ENCODE assay signal across 21 cellular contexts in the genomic region with DNA sequence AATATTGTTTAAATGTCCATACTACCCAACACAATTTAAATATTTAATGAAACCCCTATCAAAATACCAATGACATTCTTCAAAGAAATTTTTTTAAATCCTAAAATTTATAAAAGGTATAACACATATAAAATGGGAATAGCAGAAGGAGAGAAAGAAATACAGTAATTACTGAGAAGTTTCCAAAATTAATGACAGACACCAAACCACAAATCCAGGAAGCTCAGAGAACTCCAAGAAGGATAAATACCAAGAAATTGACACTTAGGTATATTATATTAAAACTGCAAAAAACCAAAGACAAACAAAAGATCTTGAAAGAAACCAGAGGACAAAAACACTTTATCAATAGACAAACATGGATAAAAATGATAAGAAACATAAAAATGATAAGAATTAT.
DNase-seq lines count a peak whose midpoint lies in the region; ATAC-seq and FAIRE-seq lines count a peak whose summit lies in the region.
"Had no signal": no experiment of that assay in that cellular context is flagged by ENCODE, and none has a peak within 500 bp of the region (broad histone marks: within the 10 kb centered on the region; RNA-seq: fewer than 3 reads in every experiment).

No MANE protein-coding gene starts in this region.

- H3K9me3 Mint-ChIP-seq in activated T-cell treated with anti-CD3 and anti-CD28 coated beads, Interleukin-2, amount 50 U/mL, for 72 hours: no peaks in the 10 kb centered on the region
- H3K9me3 Mint-ChIP-seq in dendritic cell treated with granulocyte-macrophage colony-stimulating factor and Interleukin-4, amounts not matched to agents 40 ng/mL and 50 ng/mL, for 4 days: no peaks in the 10 kb centered on the region
- H3K9me3 Mint-ChIP-seq in stimulated activated memory B cell treated with anti-CD40 and anti-IgM and Interleukin-4, amounts not matched to agents 10 μg/mL and 1 μg/mL and 100 μg/mL, for 72 hours: no peaks in the 10 kb centered on the region
- H3K9me3 Mint-ChIP-seq: CD4-positive, alpha-beta memory T cell; HFFc6 had no signal

- H3K27ac Mint-ChIP-seq in activated T-cell treated with anti-CD3 and anti-CD28 coated beads, Interleukin-2, amount 50 U/mL, for 72 hours: peak overlapping the region; percentile 68
- H3K27ac Mint-ChIP-seq in dendritic cell treated with granulocyte-macrophage colony-stimulating factor and Interleukin-4, amounts not matched to agents 40 ng/mL and 50 ng/mL, for 4 days: peak overlapping the region; percentile 51
- peak overlapping the region; percentile 72 for H3K27ac Mint-ChIP-seq in stimulated activated memory B cell treated with anti-CD40 and anti-IgM and Interleukin-4, amounts not matched to agents 10 μg/mL and 1 μg/mL and 100 μg/mL, for 72 hours
- H3K27ac Mint-ChIP-seq: HFFc6 had no signal

- ATAC-seq in activated T-cell treated with anti-CD3 and anti-CD28 coated beads, Interleukin-2, amount 50 U/mL, for 72 hours (replicated peaks in 1 of 2): no peak
- ATAC-seq in stimulated activated memory B cell treated with anti-CD40 and anti-IgM and Interleukin-4, amounts not matched to agents 10 μg/mL and 1 μg/mL and 100 μg/mL, for 72 hours: no peak
- ATAC-seq in stimulated activated naive CD8-positive, alpha-beta T cell treated with anti-CD3 and anti-CD28 coated beads, Interleukin-15, Interleukin-2, amounts not matched to agents 100 U/mL and 50 U/mL, for 24 hours: no peak
- ATAC-seq: GM12878, HCT116 had no signal

- DNase-seq in activated T-cell treated with anti-CD3 and anti-CD28 coated beads, Interleukin-2, amount 50 U/mL, for 72 hours: no peak
- DNase-seq in activated T-cell treated with anti-CD3 and anti-CD28 coated beads, Interleukin-2, amount 50 U/mL, for 1 hour: no peak
- DNase-seq in stimulated activated naive CD8-positive, alpha-beta T cell treated with anti-CD3 and anti-CD28 coated beads, Interleukin-15, Interleukin-2, amounts not matched to agents 100 U/mL and 50 U/mL, for 24 hours: no peak
- no peak for DNase-seq in mucosa of gallbladder (ENCODE audit: low spot score)
- DNase-seq in activated naive CD4-positive, alpha-beta T cell (lab: John Stamatoyannopoulos, UW): no peak
- DNase-seq: 8988T; C1 segment of cervical spinal cord; Calu3; CD4-positive, alpha-beta memory T cell; COR-L47; DMS53; DMS79 treated with DMSO at 0.1 percent for 48 hours; GM23248; H7; HFFc6 had no signal

- H3K4me3 Mint-ChIP-seq in activated T-cell treated with anti-CD3 and anti-CD28 coated beads, Interleukin-2, amount 50 U/mL, for 72 hours: no peak overlapping the region
- no peak overlapping the region for H3K4me3 Mint-ChIP-seq in dendritic cell treated with granulocyte-macrophage colony-stimulating factor and Interleukin-4, amounts not matched to agents 40 ng/mL and 50 ng/mL, for 4 days
- no peak overlapping the region for H3K4me3 Mint-ChIP-seq in stimulated activated memory B cell treated with anti-CD40 and anti-IgM and Interleukin-4, amounts not matched to agents 10 μg/mL and 1 μg/mL and 100 μg/mL, for 72 hours
- H3K4me3 Mint-ChIP-seq: CD4-positive, alpha-beta memory T cell; HFFc6 had no signal

- no peaks in the 10 kb centered on the region for H3K27me3 Mint-ChIP-seq in activated T-cell treated with anti-CD3 and anti-CD28 coated beads, Interleukin-2, amount 50 U/mL, for 72 hours (ENCODE audit: low read depth)
- no peaks in the 10 kb centered on the region for H3K27me3 Mint-ChIP-seq in dendritic cell treated with granulocyte-macrophage colony-stimulating factor and Interleukin-4, amounts not matched to agents 40 ng/mL and 50 ng/mL, for 4 days
- H3K27me3 Mint-ChIP-seq in stimulated activated memory B cell treated with anti-CD40 and anti-IgM and Interleukin-4, amounts not matched to agents 10 μg/mL and 1 μg/mL and 100 μg/mL, for 72 hours: no peaks in the 10 kb centered on the region
- H3K27me3 Mint-ChIP-seq: CD4-positive, alpha-beta memory T cell had no signal

- peak; percentile 60 for FAIRE-seq in TTC549 (lab: Jason Lieb, UNC)
- FAIRE-seq: H1 had no signal

- H3K4me1 Mint-ChIP-seq in activated T-cell treated with anti-CD3 and anti-CD28 coated beads, Interleukin-2, amount 50 U/mL, for 72 hours (ENCODE audit: low read depth): peaks cover 12% of the 10 kb centered on the region
- H3K4me1 Mint-ChIP-seq in dendritic cell treated with granulocyte-macrophage colony-stimulating factor and Interleukin-4, amounts not matched to agents 40 ng/mL and 50 ng/mL, for 4 days (ENCODE audit: low read depth): peaks cover 7% of the 10 kb centered on the region
- peaks cover 18% of the 10 kb centered on the region for H3K4me1 Mint-ChIP-seq in stimulated activated memory B cell treated with anti-CD40 and anti-IgM and Interleukin-4, amounts not matched to agents 10 μg/mL and 1 μg/mL and 100 μg/mL, for 72 hours

- intact Hi-C loops in dendritic cell treated with granulocyte-macrophage colony-stimulating factor and Interleukin-4, amounts not matched to agents 40 ng/mL and 50 ng/mL, for 4 days (cut with micrococcal nuclease): no loop called here

- peaks cover 2 to 13% of the 10 kb centered on the region in 2 donors for H3K36me3 Mint-ChIP-seq in activated T-cell treated with anti-CD3 and anti-CD28 coated beads, Interleukin-2, amount 50 U/mL, for 72 hours (ENCODE audit: insufficient read depth in 2 of 2)
- peaks cover 87% of the 10 kb centered on the region for H3K36me3 Mint-ChIP-seq in dendritic cell treated with granulocyte-macrophage colony-stimulating factor and Interleukin-4, amounts not matched to agents 40 ng/mL and 50 ng/mL, for 4 days (ENCODE audit: low read depth)
- peaks cover 63% of the 10 kb centered on the region for H3K36me3 Mint-ChIP-seq in stimulated activated memory B cell treated with anti-CD40 and anti-IgM and Interleukin-4, amounts not matched to agents 10 μg/mL and 1 μg/mL and 100 μg/mL, for 72 hours
